ENCODE assay signal across 2 cellular contexts in the genomic region with DNA sequence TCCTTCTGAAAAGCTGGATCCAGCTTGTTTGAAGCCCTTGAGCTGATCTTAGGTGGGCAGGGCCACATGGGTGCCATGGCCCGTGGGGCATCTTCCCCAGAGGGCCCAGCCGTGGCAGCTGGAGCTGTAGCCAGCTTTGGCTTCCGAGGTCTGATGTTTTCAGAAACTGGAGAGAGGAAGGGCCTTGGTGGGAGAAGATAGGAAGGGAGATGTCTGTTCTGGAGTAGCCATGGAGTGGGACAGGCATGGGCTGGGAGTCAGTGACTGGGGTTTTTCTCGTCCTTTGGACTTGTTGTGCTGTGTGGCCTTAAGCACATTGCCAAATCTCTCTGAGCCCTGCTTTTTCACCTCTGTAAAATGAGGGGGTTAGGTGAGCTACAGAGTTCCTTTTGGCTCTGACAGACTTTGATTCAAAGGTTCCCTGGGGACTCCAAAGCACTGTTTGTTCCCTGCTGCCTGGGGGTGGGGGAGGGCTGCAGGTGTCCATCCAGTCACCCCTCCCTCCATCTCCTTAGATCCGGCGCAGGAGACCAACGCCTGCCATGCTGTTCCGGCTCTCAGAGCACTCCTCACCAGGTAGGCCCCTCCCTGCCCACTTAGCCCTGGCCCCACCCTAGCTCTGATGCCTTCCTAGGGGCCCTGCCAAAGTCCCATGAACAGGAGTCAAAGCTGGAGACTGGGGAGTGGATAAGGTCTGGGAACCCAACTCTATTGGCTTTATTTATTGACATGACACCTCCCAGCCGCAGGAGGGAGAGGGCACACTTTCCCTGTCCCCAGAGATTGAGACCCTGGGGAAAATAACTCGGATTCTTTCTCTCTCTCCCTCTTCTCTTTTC.
A peak's percentile ranks its signal among the peaks of the same experiment; 100 is the strongest.
TF ChIP-seq lines count a peak whose summit lies in the region.

No MANE protein-coding gene starts in this region.

TF ChIP-seq in HEK293, 187 proteins besides CTCF, POLR2A, EP300 and RAD21:
- TF ChIP-seq YY2 (tag by site-specific recombination; IDR thresholded peaks at IDR 0.05) (no peak), ZNF146 (tag by site-specific recombination; IDR thresholded peaks at IDR 0.05) (no peak), ZNF341 (tag by site-specific recombination; IDR thresholded peaks at IDR 0.05; ENCODE audit: low read depth) (0 out of 2 replicates have a peak, but pooled peaks have one; percentile 9), ZNF626 (tag by site-specific recombination; IDR thresholded peaks at IDR 0.05) (no peak), ZNF335 (tag by site-specific recombination; conservative IDR thresholded peaks at IDR 0.05) (0 out of 2 replicates have a peak, but pooled peaks have one; percentile 29)

TF ChIP-seq in WTC11, 78 proteins besides CTCF, POLR2A, EP300 and RAD21:
- TF ChIP-seq TEAD4 (CRISPR knock-in tag; IDR thresholded peaks at IDR 0.05) (no peak), TCF7 (CRISPR knock-in tag; IDR thresholded peaks at IDR 0.05; ENCODE audit: low read depth) (no peak), RORB (CRISPR knock-in tag; IDR thresholded peaks at IDR 0.05) (no peak), ZNF396 (CRISPR knock-in tag; IDR thresholded peaks at IDR 0.05; ENCODE audit: borderline replicate concordance) (no peak), ZNF263 (CRISPR knock-in tag; IDR thresholded peaks at IDR 0.05; ENCODE audit: low read depth) (no peak), ELF4 (CRISPR knock-in tag; IDR thresholded peaks at IDR 0.05; ENCODE audit: low read depth) (no peak), ETV6 (CRISPR knock-in tag; IDR thresholded peaks at IDR 0.05) (no peak), CREB1 (CRISPR knock-in tag; IDR thresholded peaks at IDR 0.05) (no peak), MXD4 (CRISPR knock-in tag; IDR thresholded peaks at IDR 0.05; ENCODE audit: borderline replicate concordance) (no peak), NFATC4 (CRISPR knock-in tag; IDR thresholded peaks at IDR 0.05) (no peak), ZNF671 (CRISPR knock-in tag; IDR thresholded peaks at IDR 0.05) (no peak)
- TF ChIP-seq, protein P1, sequence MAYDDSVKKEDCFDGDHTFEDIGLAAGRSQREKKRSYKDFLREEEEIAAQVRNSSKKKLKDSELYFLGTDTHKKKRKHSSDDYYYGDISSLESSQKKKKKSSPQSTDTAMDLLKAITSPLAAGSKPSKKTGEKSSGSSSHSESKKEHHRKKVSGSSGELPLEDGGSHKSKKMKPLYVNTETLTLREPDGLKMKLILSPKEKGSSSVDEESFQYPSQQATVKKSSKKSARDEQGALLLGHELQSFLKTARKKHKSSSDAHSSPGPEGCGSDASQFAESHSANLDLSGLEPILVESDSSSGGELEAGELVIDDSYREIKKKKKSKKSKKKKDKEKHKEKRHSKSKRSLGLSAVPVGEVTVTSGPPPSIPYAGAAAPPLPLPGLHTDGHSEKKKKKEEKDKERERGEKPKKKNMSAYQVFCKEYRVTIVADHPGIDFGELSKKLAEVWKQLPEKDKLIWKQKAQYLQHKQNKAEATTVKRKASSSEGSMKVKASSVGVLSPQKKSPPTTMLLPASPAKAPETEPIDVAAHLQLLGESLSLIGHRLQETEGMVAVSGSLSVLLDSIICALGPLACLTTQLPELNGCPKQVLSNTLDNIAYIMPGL (CRISPR knock-in tag; IDR thresholded peaks at IDR 0.05): no peak
- TF ChIP-seq, protein P2, sequence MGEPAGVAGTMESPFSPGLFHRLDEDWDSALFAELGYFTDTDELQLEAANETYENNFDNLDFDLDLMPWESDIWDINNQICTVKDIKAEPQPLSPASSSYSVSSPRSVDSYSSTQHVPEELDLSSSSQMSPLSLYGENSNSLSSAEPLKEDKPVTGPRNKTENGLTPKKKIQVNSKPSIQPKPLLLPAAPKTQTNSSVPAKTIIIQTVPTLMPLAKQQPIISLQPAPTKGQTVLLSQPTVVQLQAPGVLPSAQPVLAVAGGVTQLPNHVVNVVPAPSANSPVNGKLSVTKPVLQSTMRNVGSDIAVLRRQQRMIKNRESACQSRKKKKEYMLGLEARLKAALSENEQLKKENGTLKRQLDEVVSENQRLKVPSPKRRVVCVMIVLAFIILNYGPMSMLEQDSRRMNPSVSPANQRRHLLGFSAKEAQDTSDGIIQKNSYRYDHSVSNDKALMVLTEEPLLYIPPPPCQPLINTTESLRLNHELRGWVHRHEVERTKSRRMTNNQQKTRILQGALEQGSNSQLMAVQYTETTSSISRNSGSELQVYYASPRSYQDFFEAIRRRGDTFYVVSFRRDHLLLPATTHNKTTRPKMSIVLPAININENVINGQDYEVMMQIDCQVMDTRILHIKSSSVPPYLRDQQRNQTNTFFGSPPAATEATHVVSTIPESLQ (CRISPR knock-in tag; IDR thresholded peaks at IDR 0.05): no peak
- TF ChIP-seq, protein P3, sequence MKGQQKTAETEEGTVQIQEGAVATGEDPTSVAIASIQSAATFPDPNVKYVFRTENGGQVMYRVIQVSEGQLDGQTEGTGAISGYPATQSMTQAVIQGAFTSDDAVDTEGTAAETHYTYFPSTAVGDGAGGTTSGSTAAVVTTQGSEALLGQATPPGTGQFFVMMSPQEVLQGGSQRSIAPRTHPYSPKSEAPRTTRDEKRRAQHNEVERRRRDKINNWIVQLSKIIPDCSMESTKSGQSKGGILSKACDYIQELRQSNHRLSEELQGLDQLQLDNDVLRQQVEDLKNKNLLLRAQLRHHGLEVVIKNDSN (CRISPR knock-in tag; IDR thresholded peaks at IDR 0.05): no peak
- TF ChIP-seq, protein P4, sequence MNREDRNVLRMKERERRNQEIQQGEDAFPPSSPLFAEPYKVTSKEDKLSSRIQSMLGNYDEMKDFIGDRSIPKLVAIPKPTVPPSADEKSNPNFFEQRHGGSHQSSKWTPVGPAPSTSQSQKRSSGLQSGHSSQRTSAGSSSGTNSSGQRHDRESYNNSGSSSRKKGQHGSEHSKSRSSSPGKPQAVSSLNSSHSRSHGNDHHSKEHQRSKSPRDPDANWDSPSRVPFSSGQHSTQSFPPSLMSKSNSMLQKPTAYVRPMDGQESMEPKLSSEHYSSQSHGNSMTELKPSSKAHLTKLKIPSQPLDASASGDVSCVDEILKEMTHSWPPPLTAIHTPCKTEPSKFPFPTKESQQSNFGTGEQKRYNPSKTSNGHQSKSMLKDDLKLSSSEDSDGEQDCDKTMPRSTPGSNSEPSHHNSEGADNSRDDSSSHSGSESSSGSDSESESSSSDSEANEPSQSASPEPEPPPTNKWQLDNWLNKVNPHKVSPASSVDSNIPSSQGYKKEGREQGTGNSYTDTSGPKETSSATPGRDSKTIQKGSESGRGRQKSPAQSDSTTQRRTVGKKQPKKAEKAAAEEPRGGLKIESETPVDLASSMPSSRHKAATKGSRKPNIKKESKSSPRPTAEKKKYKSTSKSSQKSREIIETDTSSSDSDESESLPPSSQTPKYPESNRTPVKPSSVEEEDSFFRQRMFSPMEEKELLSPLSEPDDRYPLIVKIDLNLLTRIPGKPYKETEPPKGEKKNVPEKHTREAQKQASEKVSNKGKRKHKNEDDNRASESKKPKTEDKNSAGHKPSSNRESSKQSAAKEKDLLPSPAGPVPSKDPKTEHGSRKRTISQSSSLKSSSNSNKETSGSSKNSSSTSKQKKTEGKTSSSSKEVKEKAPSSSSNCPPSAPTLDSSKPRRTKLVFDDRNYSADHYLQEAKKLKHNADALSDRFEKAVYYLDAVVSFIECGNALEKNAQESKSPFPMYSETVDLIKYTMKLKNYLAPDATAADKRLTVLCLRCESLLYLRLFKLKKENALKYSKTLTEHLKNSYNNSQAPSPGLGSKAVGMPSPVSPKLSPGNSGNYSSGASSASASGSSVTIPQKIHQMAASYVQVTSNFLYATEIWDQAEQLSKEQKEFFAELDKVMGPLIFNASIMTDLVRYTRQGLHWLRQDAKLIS (CRISPR knock-in tag; IDR thresholded peaks at IDR 0.05; ENCODE audit: borderline replicate concordance): no peak
- TF ChIP-seq, protein P5, sequence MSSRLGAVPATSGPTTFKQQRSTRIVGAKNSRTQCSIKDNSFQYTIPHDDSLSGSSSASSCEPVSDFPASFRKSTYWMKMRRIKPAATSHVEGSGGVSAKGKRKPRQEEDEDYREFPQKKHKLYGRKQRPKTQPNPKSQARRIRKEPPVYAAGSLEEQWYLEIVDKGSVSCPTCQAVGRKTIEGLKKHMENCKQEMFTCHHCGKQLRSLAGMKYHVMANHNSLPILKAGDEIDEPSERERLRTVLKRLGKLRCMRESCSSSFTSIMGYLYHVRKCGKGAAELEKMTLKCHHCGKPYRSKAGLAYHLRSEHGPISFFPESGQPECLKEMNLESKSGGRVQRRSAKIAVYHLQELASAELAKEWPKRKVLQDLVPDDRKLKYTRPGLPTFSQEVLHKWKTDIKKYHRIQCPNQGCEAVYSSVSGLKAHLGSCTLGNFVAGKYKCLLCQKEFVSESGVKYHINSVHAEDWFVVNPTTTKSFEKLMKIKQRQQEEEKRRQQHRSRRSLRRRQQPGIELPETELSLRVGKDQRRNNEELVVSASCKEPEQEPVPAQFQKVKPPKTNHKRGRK (CRISPR knock-in tag; IDR thresholded peaks at IDR 0.05; ENCODE audit: borderline replicate concordance): no peak
